In the genomic region with DNA sequence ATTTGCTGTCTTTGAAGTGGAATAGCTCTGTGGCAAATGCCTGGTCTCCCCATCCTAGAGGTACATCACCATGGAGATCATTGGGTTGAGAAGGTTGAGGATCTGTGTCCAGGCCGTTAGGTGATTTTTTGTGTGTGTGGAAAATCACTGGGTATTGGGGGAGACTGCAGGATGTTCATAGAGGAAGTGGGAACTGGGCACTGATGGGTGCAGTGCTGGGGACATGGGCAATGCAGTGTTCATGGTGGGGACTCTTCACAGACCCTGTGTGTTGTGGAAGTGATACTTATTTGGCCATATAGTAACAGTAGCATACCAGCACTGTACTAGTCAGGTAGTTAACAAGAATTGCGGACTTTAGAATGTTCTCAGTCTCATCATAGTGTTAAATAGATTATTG, we compare ENCODE assay signal across 26 cellular contexts.
"Had no signal": no experiment of that assay in that cellular context is flagged by ENCODE, and none has a peak within 500 bp of the region (broad histone marks: within the 10 kb centered on the region; RNA-seq: fewer than 3 reads in every experiment).

No MANE protein-coding gene starts in this region.

- H3K27me3 Mint-ChIP-seq: activated naive CD8-positive, alpha-beta T cell treated with anti-CD3 and anti-CD28 coated beads, Interleukin-2, amount 50 U/mL, for 24 hours; activated T-helper 17 cell treated with anti-CD3 and anti-CD28 coated beads, Interleukin-2, amount 50 U/mL, for 72 hours; central memory CD8-positive, alpha-beta T cell had no signal

- H3K27ac ChIP-seq: ascending aorta, body of pancreas, KMS-11, SJSA1 had no signal

- H3K4me1 ChIP-seq: ascending aorta, body of pancreas, SJSA1 had no signal

- H3K36me3 ChIP-seq: ascending aorta, SJSA1 had no signal

- H3K4me3 ChIP-seq: ascending aorta, body of pancreas, SJSA1 had no signal

- H3K9me3 Mint-ChIP-seq: activated naive CD4-positive, alpha-beta T cell treated with anti-CD3 and anti-CD28 coated beads for 36 hours; activated T-helper 17 cell treated with anti-CD3 and anti-CD28 coated beads, Interleukin-2, amount 50 U/mL, for 72 hours; central memory CD8-positive, alpha-beta T cell; T-helper 1 cell treated with Interleukin-12 subunit alpha and Interleukin-12 subunit beta and Interleukin-4 antibody, amounts not matched to agents 30 μg/mL and 1 μg/mL, for 36 hours had no signal

- H3K27ac Mint-ChIP-seq: activated naive CD4-positive, alpha-beta T cell treated with anti-CD3 and anti-CD28 coated beads for 36 hours; activated naive CD8-positive, alpha-beta T cell treated with anti-CD3 and anti-CD28 coated beads, Interleukin-2, amount 50 U/mL, for 24 hours; activated T-helper 17 cell treated with anti-CD3 and anti-CD28 coated beads, Interleukin-2, amount 50 U/mL, for 72 hours; T-helper 1 cell treated with Interleukin-12 subunit alpha and Interleukin-12 subunit beta and Interleukin-4 antibody, amounts not matched to agents 30 μg/mL and 1 μg/mL, for 36 hours had no signal

- ATAC-seq: activated CD4-positive, CD25-positive, alpha-beta regulatory T cell treated with anti-CD3 and anti-CD28 coated beads, Interleukin-2, amount 50 U/mL, for 24 hours; activated naive CD8-positive, alpha-beta T cell treated with anti-CD3 and anti-CD28 coated beads, Interleukin-2, amount 50 U/mL, for 24 hours; activated T-helper 17 cell treated with anti-CD3 and anti-CD28 coated beads, Interleukin-2, amount 50 U/mL, for 72 hours; body of pancreas; PC-3; SK-N-SH treated with all-trans-retinoic acid at 6 μM for 48 hours had no signal

- FAIRE-seq: RCC 7860 had no signal

- H3K4me3 Mint-ChIP-seq: activated naive CD4-positive, alpha-beta T cell treated with anti-CD3 and anti-CD28 coated beads for 36 hours; activated naive CD8-positive, alpha-beta T cell treated with anti-CD3 and anti-CD28 coated beads, Interleukin-2, amount 50 U/mL, for 24 hours; activated T-helper 17 cell treated with anti-CD3 and anti-CD28 coated beads, Interleukin-2, amount 50 U/mL, for 72 hours; central memory CD8-positive, alpha-beta T cell; T-helper 1 cell treated with Interleukin-12 subunit alpha and Interleukin-12 subunit beta and Interleukin-4 antibody, amounts not matched to agents 30 μg/mL and 1 μg/mL, for 36 hours had no signal

- DNase-seq: activated CD4-positive, alpha-beta T cell treated with anti-CD3 and anti-CD28 coated beads for 4 hours; activated gamma-delta T cell; activated naive CD4-positive, alpha-beta T cell treated with anti-CD3 and anti-CD28 coated beads for 36 hours; activated naive CD8-positive, alpha-beta T cell treated with anti-CD3 and anti-CD28 coated beads, Interleukin-2, amount 50 U/mL, for 24 hours; activated T-cell treated with anti-CD3 and anti-CD28 coated beads for 4 hours; activated T-cell treated with anti-CD3 and anti-CD28 coated beads, Interleukin-2, amount 50 U/mL, for 48 hours; amniotic stem cell; body of pancreas; NCI-H1105 treated with DMSO at 0.1 percent for 48 hours; NCI-H1436 treated with DMSO at 0.1 percent for 48 hours; NCI-H187; NCI-H2081 treated with DMSO at 0.1 percent for 48 hours; NCI-H446; NCI-H524; PC-3; SHP77; SW 1271 had no signal

- H3K4me2 ChIP-seq: KMS-11 had no signal

- H3K9me3 ChIP-seq: ascending aorta, body of pancreas, SJSA1 had no signal

- H3K9ac ChIP-seq: KMS-11 had no signal

- H3K27me3 ChIP-seq: ascending aorta, body of pancreas, SJSA1 had no signal
